ENCODE assay signal across 25 cellular contexts in the genomic region with DNA sequence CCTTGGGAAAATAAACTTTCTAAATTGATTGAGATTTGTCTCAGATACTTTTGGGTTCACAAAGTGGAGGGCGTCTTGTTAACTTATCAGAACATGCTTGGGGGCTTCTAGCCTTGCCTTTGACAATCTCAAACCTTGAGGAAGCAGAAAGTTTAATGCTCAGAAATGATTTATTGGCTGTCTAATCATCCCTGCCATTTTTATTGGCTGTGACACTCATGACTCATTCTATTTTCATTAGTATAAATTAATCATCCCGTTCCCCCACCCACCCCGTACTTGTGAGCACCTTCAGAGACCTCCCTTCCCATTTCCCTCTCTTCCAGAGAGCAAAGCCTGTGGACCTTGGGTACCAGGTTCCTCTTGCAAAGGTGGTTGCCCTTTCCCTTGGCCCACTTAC.
"Had no signal": no experiment of that assay in that cellular context is flagged by ENCODE, and none has a peak within 500 bp of the region (broad histone marks: within the 10 kb centered on the region; RNA-seq: fewer than 3 reads in every experiment).

No MANE protein-coding gene starts in this region.

- H3K36me3 Mint-ChIP-seq: stimulated activated effector memory CD8-positive, alpha-beta T cell treated with anti-CD3 and anti-CD28 coated beads, Interleukin-12 subunit alpha, Interleukin-12 subunit beta, amount 100 ng/mL, for 72 hours had no signal

- H3K9me3 Mint-ChIP-seq: stimulated activated effector memory CD8-positive, alpha-beta T cell treated with anti-CD3 and anti-CD28 coated beads, Interleukin-12 subunit alpha, Interleukin-12 subunit beta, amount 100 ng/mL, for 72 hours had no signal

- DNase-seq: activated CD4-positive, alpha-beta T cell treated with anti-CD3 and anti-CD28 coated beads for 4 hours; activated CD4-positive, alpha-beta T cell treated with anti-CD3 and anti-CD28 coated beads, Interleukin-2, amount 50 U/mL, for 48 hours; activated CD8-positive, alpha-beta memory T cell treated with anti-CD3 and anti-CD28 coated beads for 24 hours; activated effector memory CD4-positive, alpha-beta T cell treated with Interleukin-2 at 50 U/mL for 16 hours; activated naive CD4-positive, alpha-beta T cell treated with anti-CD3 and anti-CD28 coated beads for 36 hours; activated naive CD8-positive, alpha-beta T cell treated with anti-CD3 and anti-CD28 coated beads, Interleukin-2, amount 10 ng/mL, durations not matched to agents 7 days and 5 days; cerebellar nuclear complex; colonic mucosa; effector CD8-positive, alpha-beta T cell; left ventricle myocardium inferior; nucleus accumbens; pancreas; retina; stimulated activated CD4-positive, alpha-beta T cell treated with anti-CD3 and anti-CD28 coated beads, Interleukin-12 subunit alpha, Interleukin-12 subunit beta, amount 100 ng/mL, for 4 hours; stimulated activated CD4-positive, alpha-beta T cell treated with anti-CD3 and anti-CD28 coated beads, Interleukin-4, amount 100 ng/mL, for 1 hour; tibial artery had no signal

- H3K4me3 ChIP-seq: ascending aorta, cardiac muscle cell, colonic mucosa, left ventricle myocardium inferior, lung, pancreas, prostate gland, skin epidermis, suprapubic skin, tibial artery had no signal

- H3K27me3 ChIP-seq: ascending aorta, cardiac muscle cell, colonic mucosa, pancreas, suprapubic skin, tibial artery had no signal

- H3K4me1 ChIP-seq: colonic mucosa, left ventricle myocardium inferior, prostate gland, suprapubic skin had no signal

- H3K27me3 Mint-ChIP-seq: activated naive CD8-positive, alpha-beta T cell treated with anti-CD3 and anti-CD28 coated beads, Interleukin-2, amount 10 ng/mL, durations not matched to agents 7 days and 5 days had no signal

- H3K4me1 Mint-ChIP-seq: stimulated activated effector memory CD8-positive, alpha-beta T cell treated with anti-CD3 and anti-CD28 coated beads, Interleukin-12 subunit alpha, Interleukin-12 subunit beta, amount 100 ng/mL, for 72 hours had no signal

- H3K27ac Mint-ChIP-seq: activated naive CD4-positive, alpha-beta T cell treated with anti-CD3 and anti-CD28 coated beads for 36 hours; activated naive CD8-positive, alpha-beta T cell treated with anti-CD3 and anti-CD28 coated beads, Interleukin-2, amount 10 ng/mL, durations not matched to agents 7 days and 5 days; stimulated activated effector memory CD8-positive, alpha-beta T cell treated with anti-CD3 and anti-CD28 coated beads, Interleukin-12 subunit alpha, Interleukin-12 subunit beta, amount 100 ng/mL, for 72 hours had no signal

- H3K4me3 Mint-ChIP-seq: activated naive CD4-positive, alpha-beta T cell treated with anti-CD3 and anti-CD28 coated beads for 36 hours; activated naive CD8-positive, alpha-beta T cell treated with anti-CD3 and anti-CD28 coated beads, Interleukin-2, amount 10 ng/mL, durations not matched to agents 7 days and 5 days; brain; stimulated activated effector memory CD8-positive, alpha-beta T cell treated with anti-CD3 and anti-CD28 coated beads, Interleukin-12 subunit alpha, Interleukin-12 subunit beta, amount 100 ng/mL, for 72 hours had no signal

- ATAC-seq: sciatic nerve; stimulated activated effector memory CD8-positive, alpha-beta T cell treated with anti-CD3 and anti-CD28 coated beads, Interleukin-12 subunit alpha, Interleukin-12 subunit beta, amount 100 ng/mL, for 72 hours had no signal

- H3K36me3 ChIP-seq: ascending aorta, cardiac muscle cell, colonic mucosa, pancreas, prostate gland, suprapubic skin, tibial artery had no signal

- H3K9me3 ChIP-seq: ascending aorta, colonic mucosa, pancreas, prostate gland, suprapubic skin, tibial artery had no signal

- H3K27ac ChIP-seq: cardiac muscle cell, colonic mucosa, left ventricle myocardium inferior, pancreas, prostate gland, skin epidermis, suprapubic skin, tibial artery had no signal
